In the genomic region with DNA sequence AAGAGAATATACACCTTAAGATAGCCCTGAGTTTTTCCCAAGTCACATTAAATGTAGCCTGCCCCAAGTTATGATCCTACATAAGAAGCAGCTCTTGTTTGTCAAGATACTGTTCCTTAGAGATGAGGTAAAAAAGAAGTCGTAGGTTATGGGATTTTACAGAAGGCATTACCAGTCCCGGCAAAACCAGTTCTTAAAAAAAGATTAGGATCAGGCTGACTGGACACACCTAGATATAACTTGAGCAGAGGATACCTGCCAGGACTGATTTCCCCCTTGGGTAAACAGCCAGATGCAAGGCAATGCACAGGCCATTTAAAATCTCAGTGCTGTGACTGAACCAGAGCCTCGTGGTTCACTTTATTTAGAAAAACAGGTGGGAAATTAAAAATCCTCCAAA, we compare ENCODE assay signal across 21 cellular contexts. TPM values are rescaled to one million over a fixed set of nuclear protein-coding genes. Genes with fewer than 3 reads are reported as not detected.
DNase-seq lines count a peak whose midpoint lies in the region; ATAC-seq, FAIRE-seq and TF ChIP-seq lines count a peak whose summit lies in the region.
"Had no signal": no experiment of that assay in that cellular context is flagged by ENCODE, and none has a peak within 500 bp of the region (broad histone marks: within the 10 kb centered on the region; RNA-seq: fewer than 3 reads in every experiment).

No MANE protein-coding gene starts in this region.

- H3K4me1 ChIP-seq in colonic mucosa (peaks cover 9% of the 10 kb centered on the region), transverse colon (peaks cover 0 to 27% (median 15%) of the 10 kb centered on the region in 4 donors)
- H3K4me1 ChIP-seq: BE2C, HAP-1 had no signal

- no peak overlapping the region for H3K27ac ChIP-seq in colonic mucosa
- H3K27ac ChIP-seq in transverse colon = peak overlapping the region; percentile 29 to 68 (median 56)
- H3K27ac ChIP-seq: 22Rv1, Peyer's patch, SJSA1 had no signal

- FAIRE-seq in D721Med (lab: Jason Lieb, UNC) = no peak

- ATAC-seq in left colon = peak; percentile 71
- ATAC-seq: GM23338 had no signal

- no peak overlapping the region for H3K4me3 ChIP-seq in colonic mucosa
- no peak overlapping the region for H3K4me3 ChIP-seq in transverse colon
- H3K4me3 ChIP-seq: GM23338, HAP-1, Peyer's patch, SJSA1 had no signal

- TF ChIP-seq EP300 in transverse colon (IDR thresholded peaks at IDR 0.05; ENCODE audit: low read depth) = no peak

- no peak for TF ChIP-seq POLR2A in transverse colon (IDR thresholded peaks at IDR 0.05)

- TF ChIP-seq CTCF in colonic mucosa (IDR thresholded peaks at IDR 0.05) = no peak
- no peak for TF ChIP-seq CTCF in transverse colon (IDR thresholded peaks at IDR 0.05)
- TF ChIP-seq CTCF in D721Med (IDR thresholded peaks at IDR 0.05; ENCODE audit: insufficient read depth, missing control alignments) = no peak

- in situ Hi-C loops in transverse colon (cut with MboI; ENCODE audit: low pct_ligation_motif_present in 1 of 4, low pct_unique_long_range_greater_than_20kb in 1 of 4, low sequenced_read_pairs in 3 of 4) = no loop called here
- in situ Hi-C loops in ACHN (cut with HindIII; ENCODE audit: low pct_ligation_motif_present, low pct_unique_long_range_greater_than_20kb, low sequenced_read_pairs) = no loop called here

- H3K9me3 ChIP-seq in colonic mucosa (no peaks in the 10 kb centered on the region), transverse colon (no peaks in the 10 kb centered on the region)
- H3K9me3 ChIP-seq: BE2C, HAP-1, Peyer's patch had no signal

- H3K9ac ChIP-seq in colonic mucosa (ENCODE audit: low read depth in 2 of 2, low read length in 2 of 2) = peak overlapping the region in 1 of 2 donors; percentile 44

- intact Hi-C loops in colonic mucosa (cut with DNase I) = no loop called here
- intact Hi-C loops in left colon (cut with DNase I, micrococcal nuclease) = no loop called here
- intact Hi-C loops in transverse colon (cut with DNase I; ENCODE audit: low total_unique reads) = no loop called here

- H3K36me3 ChIP-seq in colonic mucosa (no peaks in the 10 kb centered on the region), transverse colon (no peaks in the 10 kb centered on the region)
- H3K36me3 ChIP-seq: BE2C, HAP-1, Peyer's patch, SJSA1 had no signal

- 41 to 45% methylated on average over 3 of the region's 3 CpGs for WGBS in transverse colon (ENCODE audit: low coverage in 1 of 2), 2 donors

- H3K27me3 ChIP-seq in colonic mucosa (no peaks in the 10 kb centered on the region), transverse colon (no peaks in the 10 kb centered on the region)
- H3K27me3 ChIP-seq: BE2C, Peyer's patch, SJSA1 had no signal

- DNase-seq in NCI-H82 (lab: John Stamatoyannopoulos, UW) (peak; percentile 6), NCI-H82 treated with DMSO at 0.1 percent for 48 hours (lab: John Stamatoyannopoulos, UW; ENCODE audit: unreplicated experiment) (no peak), colonic mucosa (peak; percentile 50), left colon (peak in 1 of 2 donors; percentile 39), transverse colon (no peak), NCI-H146 treated with DMSO at 0.1 percent for 48 hours (lab: John Stamatoyannopoulos, UW; ENCODE audit: unreplicated experiment) (no peak), D721Med (ENCODE audit: insufficient read length, low spot score) (no peak), ACHN (no peak)
- DNase-seq: BE2C, HFFc6, KBM-7, MM.1S, NCI-H1694, NCI-H2029 treated with DMSO at 0.1 percent for 48 hours, NCI-H446 treated with DMSO at 0.1 percent for 48 hours, NCI-H526, Peyer's patch had no signal

RNA-seq across cellular contexts. Expression of gene SEMA5A, which starts 14.1 kb away (rescaled TPM):
- total RNA-seq in colonic mucosa = 10 to 100 TPM; 23.3 to 32.7 TPM
- 10 to 100 TPM; 33.8 to 37.4 TPM for total RNA-seq in left colon
- 10 to 100 TPM; 15.0 to 81.0 (median 52.9) TPM for total RNA-seq in transverse colon

Comparison
In these comparisons a context has a peak if more than half of its experiments do, and no peak if none do; other contexts are left out.
1. DNase-seq: peak in NCI-H82 (single experiment) and colonic mucosa (single experiment); none in NCI-H82 treated with DMSO at 0.1 percent for 48 hours (single experiment), transverse colon (single experiment), NCI-H146 treated with DMSO at 0.1 percent for 48 hours (single experiment), D721Med (single experiment) and ACHN (single experiment).